23 cellular contexts compared by ENCODE assay signal in genomic region chr10:124516998-124517397, GRCh38.
"Had no signal": no experiment of that assay in that cellular context is flagged by ENCODE, and none has a peak within 500 bp of the region (broad histone marks: within the 10 kb centered on the region; RNA-seq: fewer than 3 reads in every experiment).

No MANE protein-coding gene starts in this region.

- H3K4me1 ChIP-seq: colonic mucosa, foreskin keratinocyte, left lung, lower lobe of right lung had no signal

- H3K4me3 ChIP-seq: colonic mucosa, gastroesophageal sphincter, heart left ventricle, hepatocyte, left lung, lower lobe of right lung, mucosa of descending colon had no signal

- H3K9me3 Mint-ChIP-seq: central memory CD8-positive, alpha-beta T cell; dendritic cell treated with granulocyte-macrophage colony-stimulating factor and Interleukin-4, amounts not matched to agents 40 ng/mL and 50 ng/mL, for 4 days; effector memory CD8-positive, alpha-beta T cell; endodermal cell; immature natural killer cell had no signal

- H3K4me1 Mint-ChIP-seq: central memory CD8-positive, alpha-beta T cell; endodermal cell; immature natural killer cell; mesothelial cell of epicardium had no signal

- H3K4me2 ChIP-seq: hepatocyte had no signal

- H3K9me3 ChIP-seq: colonic mucosa, gastroesophageal sphincter, heart left ventricle, left lung, lower lobe of right lung, mucosa of descending colon had no signal

- H3K79me2 ChIP-seq: hepatocyte had no signal

- H3K27me3 ChIP-seq: colonic mucosa, foreskin keratinocyte, gastroesophageal sphincter, heart left ventricle, hepatocyte, left lung had no signal

- H3K27ac Mint-ChIP-seq: dendritic cell treated with granulocyte-macrophage colony-stimulating factor and Interleukin-4, amounts not matched to agents 40 ng/mL and 50 ng/mL, for 4 days; effector memory CD8-positive, alpha-beta T cell; endodermal cell; mesothelial cell of epicardium had no signal

- ATAC-seq: effector memory CD8-positive, alpha-beta T cell; esophagus mucosa; foreskin keratinocyte; gastroesophageal sphincter; heart left ventricle; left cardiac atrium; left lung; left ventricle myocardium superior; lower lobe of right lung; mucosa of descending colon had no signal

- H3K27ac ChIP-seq: colonic mucosa, epithelial cell of prostate, foreskin keratinocyte, gastroesophageal sphincter, hepatocyte, left lung, lower lobe of right lung had no signal

- DNase-seq: cerebellar nuclear complex; colonic mucosa; cortex of kidney; effector CD8-positive, alpha-beta T cell; effector memory CD8-positive, alpha-beta T cell; erythroblast; foreskin keratinocyte; immature natural killer cell; left cardiac atrium; left lung; left ventricle myocardium superior; lower lobe of right lung; mesenchymal stem cell had no signal

- H2AFZ ChIP-seq: hepatocyte had no signal

- H3K36me3 ChIP-seq: colonic mucosa, gastroesophageal sphincter, heart left ventricle, lower lobe of right lung had no signal

- H3K27me3 Mint-ChIP-seq: central memory CD8-positive, alpha-beta T cell; dendritic cell treated with granulocyte-macrophage colony-stimulating factor and Interleukin-4, amounts not matched to agents 40 ng/mL and 50 ng/mL, for 4 days; effector memory CD8-positive, alpha-beta T cell had no signal

- H3K4me3 Mint-ChIP-seq: central memory CD8-positive, alpha-beta T cell; dendritic cell treated with granulocyte-macrophage colony-stimulating factor and Interleukin-4, amounts not matched to agents 40 ng/mL and 50 ng/mL, for 4 days; effector memory CD8-positive, alpha-beta T cell; endodermal cell; immature natural killer cell; mesothelial cell of epicardium had no signal
